Comparison of ENCODE assay signal across 27 cellular contexts in the genomic region with DNA sequence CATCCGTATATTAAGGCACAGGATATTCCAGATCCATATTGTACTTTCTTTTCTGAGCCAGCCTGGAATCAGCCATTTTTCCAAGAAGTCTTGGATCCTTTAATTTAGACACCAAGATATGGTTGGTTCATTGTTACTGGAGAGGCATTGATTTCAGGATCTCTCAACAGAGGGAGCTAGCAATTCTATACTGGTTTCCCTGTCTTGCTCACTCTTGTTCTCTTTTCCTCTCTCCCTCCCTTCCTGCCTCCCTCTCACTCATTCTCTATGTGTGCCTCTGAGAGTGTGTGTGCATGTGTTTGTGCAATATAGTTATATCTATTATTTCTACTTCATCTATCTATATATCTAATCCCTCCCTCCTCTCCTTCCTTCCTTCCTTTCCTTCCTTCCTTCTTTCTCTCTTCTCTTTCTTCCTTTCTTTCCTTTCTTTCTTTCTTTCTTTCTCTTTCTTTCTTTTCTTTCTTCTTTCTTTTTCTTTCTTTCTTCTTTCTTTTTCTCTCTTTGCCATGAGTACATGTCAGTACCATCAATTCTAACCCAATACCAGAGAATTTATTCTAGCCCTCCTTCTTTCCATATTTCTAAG.
DNase-seq lines count a peak whose midpoint lies in the region; TF ChIP-seq lines count a peak whose summit lies in the region.
"Had no signal": no experiment of that assay in that cellular context is flagged by ENCODE, and none has a peak within 500 bp of the region (broad histone marks: within the 10 kb centered on the region; RNA-seq: fewer than 3 reads in every experiment).

No MANE protein-coding gene starts in this region.

- H3K79me2 ChIP-seq in SK-N-SH (ENCODE audit: insufficient read depth) = no peaks in the 10 kb centered on the region

- H3K27me3 Mint-ChIP-seq in type B pancreatic cell = no peaks in the 10 kb centered on the region

- TF ChIP-seq POLR2A in ovary (IDR thresholded peaks at IDR 0.05) = no peak

- H3K9me3 ChIP-seq in HEK293 (ENCODE audit: control insufficient read depth, insufficient read depth, low read depth, low read length) (no peaks in the 10 kb centered on the region), iPS DF 6.9 (ENCODE audit: control insufficient read depth, insufficient read depth, low read length) (no peaks in the 10 kb centered on the region), SK-N-SH (no peaks in the 10 kb centered on the region), ovary (no peaks in the 10 kb centered on the region)
- H3K9me3 ChIP-seq: BE2C had no signal

- TF ChIP-seq EP300 in SK-N-SH (IDR thresholded peaks at IDR 0.05; ENCODE audit: borderline replicate concordance in 1 of 2, low read depth in 1 of 2, low read length in 1 of 2) = no peak
- TF ChIP-seq EP300 in ovary (IDR thresholded peaks at IDR 0.05) = no peak

- H3K9me3 Mint-ChIP-seq in type B pancreatic cell = no peaks in the 10 kb centered on the region

- H3K4me2 ChIP-seq in SK-N-SH = no peak overlapping the region

- no peak overlapping the region for H3K9ac ChIP-seq in SK-N-SH

- no peak for TF ChIP-seq CTCF in HEK293 (tag by site-specific recombination; IDR thresholded peaks at IDR 0.05)
- TF ChIP-seq CTCF in SK-N-SH (IDR thresholded peaks at IDR 0.05) = no peak
- no peak for TF ChIP-seq CTCF in ovary (IDR thresholded peaks at IDR 0.05)
- no peak for TF ChIP-seq CTCF in type B pancreatic cell (conservative IDR thresholded peaks at IDR 0.05)

- H3K36me3 ChIP-seq in HEK293 (ENCODE audit: control insufficient read depth in 2 of 2, insufficient read depth in 1 of 2, low read length in 2 of 2) (no peaks in the 10 kb centered on the region), iPS DF 6.9 (ENCODE audit: control insufficient read depth, insufficient read depth, low read length) (no peaks in the 10 kb centered on the region), SK-N-SH (replicated peaks in 1 of 2; ENCODE audit: control insufficient read depth in 1 of 2, insufficient read depth in 2 of 2, low read length in 1 of 2) (no peaks in the 10 kb centered on the region), ovary (no peaks in the 10 kb centered on the region)
- H3K36me3 ChIP-seq: BE2C had no signal

- DNase-seq in SK-MEL-5 (ENCODE audit: low read depth, low spot score) = peak; percentile 43
- peak; percentile 5 for DNase-seq in iPS DF 6.9 (ENCODE audit: low read depth, low spot score)
- DNase-seq in renal cortical epithelial cell (ENCODE audit: low read depth) = peak; percentile 1
- DNase-seq in SK-N-SH = no peak
- DNase-seq in ovary = no peak
- no peak for DNase-seq in NCI-H187 treated with DMSO at 0.1 percent for 48 hours (lab: John Stamatoyannopoulos, UW)
- DNase-seq in type B pancreatic cell (ENCODE audit: extremely low spot score, unreplicated experiment) = no peak
- DNase-seq: BE2C; CD8-positive, alpha-beta memory T cell; DMS 273 treated with DMSO at 0.1 percent for 48 hours; DMS79; EL; GDM1; GOT3; Kasumi-1; MV-4-11; NCI-H1105; NCI-H146; NCI-H2029; NCI-H446; NCI-H524 treated with DMSO at 0.1 percent for 48 hours; SHP77 had no signal

- H3K4me3 ChIP-seq in HEK293 (ENCODE audit: low read depth, low read length) (no peak overlapping the region), iPS DF 6.9 (ENCODE audit: low read length) (no peak overlapping the region), SK-N-SH (ENCODE audit: low read depth in 2 of 2, low read length in 1 of 2) (no peak overlapping the region), ovary (no peak overlapping the region)
- H3K4me3 ChIP-seq: GM12878, K562 had no signal

- in situ Hi-C loops in SK-MEL-5 (cut with HindIII; ENCODE audit: low pct_unique_long_range_greater_than_20kb, low sequenced_read_pairs) = no loop called here

- no peak overlapping the region for H2AFZ ChIP-seq in SK-N-SH (ENCODE audit: low read depth)

- H4K20me1 ChIP-seq in SK-N-SH (ENCODE audit: insufficient read depth) = no peaks in the 10 kb centered on the region

- CTCF ChIA-PET in HEK293 (lab: Yijun Ruan, JAX) (interaction anchor here (0.7 kb wide), 2 partner anchors 235 to 297 kb away, joined by 5 read pairs; no protein-coding TSS in a partner anchor), SK-N-SH (lab: Yijun Ruan, JAX) (no interaction called here)

- no peaks in the 10 kb centered on the region for H3K27me3 ChIP-seq in iPS DF 6.9 (ENCODE audit: control insufficient read depth, insufficient read depth, low read length)
- no peaks in the 10 kb centered on the region for H3K27me3 ChIP-seq in SK-N-SH (ENCODE audit: insufficient read depth)
- H3K27me3 ChIP-seq in ovary = no peaks in the 10 kb centered on the region
- H3K27me3 ChIP-seq: BE2C had no signal

- POLR2A ChIA-PET in HEK293 (lab: Yijun Ruan, JAX) = no interaction called here
- POLR2A ChIA-PET in SK-N-SH (lab: Yijun Ruan, JAX) = no interaction called here

- no peaks in the 10 kb centered on the region for H3K4me1 Mint-ChIP-seq in type B pancreatic cell (ENCODE audit: unreplicated experiment)
- H3K4me1 Mint-ChIP-seq: CD14-positive monocyte; CD8-positive, alpha-beta memory T cell had no signal

- no peak overlapping the region for H3K27ac Mint-ChIP-seq in type B pancreatic cell
- H3K27ac Mint-ChIP-seq: CD14-positive monocyte; CD8-positive, alpha-beta memory T cell had no signal

- TF ChIP-seq RAD21 in SK-N-SH (IDR thresholded peaks at IDR 0.05; ENCODE audit: low read length) = no peak

- intact Hi-C loops in ovary (cut with DNase I) = no loop called here

- H3K9me2 ChIP-seq in SK-N-SH = no peaks in the 10 kb centered on the region

- no peaks in the 10 kb centered on the region for H3F3A ChIP-seq in SK-N-SH (replicated peaks; ENCODE audit: insufficient read depth)

- no peak overlapping the region for H3K4me3 Mint-ChIP-seq in type B pancreatic cell
- H3K4me3 Mint-ChIP-seq: CD14-positive monocyte; CD8-positive, alpha-beta memory T cell had no signal

- H3K4me1 ChIP-seq in HEK293 (ENCODE audit: control insufficient read depth, insufficient read depth, low read length) (no peaks in the 10 kb centered on the region), iPS DF 6.9 (ENCODE audit: control insufficient read depth, insufficient read depth, low read length) (no peaks in the 10 kb centered on the region; the same call in 1 of the 2 replicates), SK-N-SH (ENCODE audit: control insufficient read depth in 1 of 2, insufficient read depth in 2 of 2, low read depth in 1 of 2, low read length in 1 of 2) (no peaks in the 10 kb centered on the region), ovary (ENCODE audit: insufficient read depth) (no peaks in the 10 kb centered on the region)
- H3K4me1 ChIP-seq: BE2C had no signal

- no peaks in the 10 kb centered on the region for H3K36me3 Mint-ChIP-seq in type B pancreatic cell
- H3K36me3 Mint-ChIP-seq: CD14-positive monocyte; CD8-positive, alpha-beta memory T cell had no signal

- no peak overlapping the region for H3K27ac ChIP-seq in HEK293 (ENCODE audit: extremely low read depth, low read depth, low read length)
- no peak overlapping the region for H3K27ac ChIP-seq in iPS DF 6.9 (ENCODE audit: low read length)
- H3K27ac ChIP-seq in SK-N-SH (ENCODE audit: low read depth in 2 of 2, low read length in 1 of 2) = no peak overlapping the region
- no peak overlapping the region for H3K27ac ChIP-seq in ovary
- H3K27ac ChIP-seq: RWPE1 had no signal

- no CpG with 5 or more reads among the region's 1 CpG for WGBS in iPS DF 6.9 (ENCODE audit: insufficient coverage, insufficient read length)
- WGBS in SK-N-SH (ENCODE audit: low lambda C conversion rate) = 4% methylated on average over 1 of the region's 1 CpG
- 85 to 92% (median 87%) methylated on average over 1 of the region's 1 CpG for WGBS in ovary, 3 donors

TF ChIP-seq in HEK293, 187 proteins besides CTCF, POLR2A, EP300 and RAD21:
- TF ChIP-seq, protein P1, sequence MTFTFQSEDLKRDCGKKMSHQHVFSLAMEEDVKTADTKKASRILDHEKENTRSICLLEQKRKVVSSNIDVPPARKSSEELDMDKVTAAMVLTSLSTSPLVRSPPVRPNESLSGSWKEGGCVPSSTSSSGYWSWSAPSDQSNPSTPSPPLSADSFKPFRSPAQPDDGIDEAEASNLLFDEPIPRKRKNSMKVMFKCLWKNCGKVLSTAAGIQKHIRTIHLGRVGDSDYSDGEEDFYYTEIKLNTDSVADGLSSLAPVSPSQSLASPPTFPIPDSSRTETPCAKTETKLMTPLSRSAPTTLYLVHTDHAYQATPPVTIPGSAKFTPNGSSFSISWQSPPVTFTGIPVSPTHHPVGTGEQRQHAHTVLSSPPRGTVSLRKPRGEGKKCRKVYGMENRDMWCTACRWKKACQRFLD (tag by site-specific recombination; IDR thresholded peaks at IDR 0.05) = no peak
- no peak for TF ChIP-seq ZNF239 (tag by site-specific recombination; IDR thresholded peaks at IDR 0.05)
- TF ChIP-seq PRDM1 (tag by site-specific recombination; IDR thresholded peaks at IDR 0.05) = peak; percentile 90
- peak; percentile 73 for TF ChIP-seq ZNF366 (tag by site-specific recombination; conservative IDR thresholded peaks at IDR 0.05)
- TF ChIP-seq ZIC2 (tag by site-specific recombination; IDR thresholded peaks at IDR 0.05) = no peak
TF ChIP-seq in HEK293: peak in this region for 2.

TF ChIP-seq in SK-N-SH, 30 proteins besides CTCF, POLR2A, EP300 and RAD21:
- TF ChIP-seq FOXM1 (IDR thresholded peaks at IDR 0.05; ENCODE audit: low read depth) (no peak), YY1 (IDR thresholded peaks at IDR 0.05; ENCODE audit: low read depth) (no peak), NRF1 (IDR thresholded peaks at IDR 0.05; ENCODE audit: low read depth, low read length) (no peak), MXI1 (IDR thresholded peaks at IDR 0.05; ENCODE audit: low read depth, low read length) (no peak), CHD2 (IDR thresholded peaks at IDR 0.05; ENCODE audit: low read length, partially characterized antibody) (no peak), MEF2A (IDR thresholded peaks at IDR 0.05; ENCODE audit: borderline replicate concordance, low read depth) (no peak), JUND (IDR thresholded peaks at IDR 0.05) (no peak)

Comparison
In these comparisons a context has a peak if more than half of its experiments do, and no peak if none do; other contexts are left out.
1. DNase-seq: peak in SK-MEL-5 (single experiment), iPS DF 6.9 (single experiment) and renal cortical epithelial cell (single experiment); none in SK-N-SH (single experiment), ovary (0 of 5), NCI-H187 treated with DMSO at 0.1 percent for 48 hours (single experiment) and type B pancreatic cell (single experiment).